ENCODE assay signal across 3 cellular contexts in the genomic region with DNA sequence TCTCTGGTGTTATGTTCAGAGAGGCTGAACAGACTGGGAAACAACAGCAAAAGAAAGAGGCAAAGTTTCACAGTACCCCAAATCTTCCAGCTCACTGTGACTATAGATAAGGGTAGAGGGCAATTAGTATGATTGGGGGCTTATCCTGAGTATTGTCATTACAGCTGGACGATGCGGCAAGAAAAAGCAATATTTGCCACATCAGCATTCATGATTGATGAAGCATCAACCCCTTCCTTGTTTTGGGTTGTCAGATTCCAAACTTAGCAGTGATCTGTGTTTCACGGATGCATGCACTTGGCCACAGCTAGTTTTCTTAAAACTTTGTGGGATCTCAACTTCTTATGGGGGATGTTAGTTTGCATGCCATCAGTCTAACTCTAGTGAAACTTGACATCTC.
A peak's percentile ranks its signal among the peaks of the same experiment; 100 is the strongest.
TF ChIP-seq lines count a peak whose summit lies in the region.

No MANE protein-coding gene starts in this region.

TF ChIP-seq in HepG2, 621 proteins besides CTCF, POLR2A, EP300 and RAD21 (continues in another document):
- TF ChIP-seq ZFP1 (CRISPR knock-in tag; IDR thresholded peaks at IDR 0.05) (no peak), ZNF331 (CRISPR knock-in tag; IDR thresholded peaks at IDR 0.05) (no peak), RBAK (CRISPR knock-in tag; IDR thresholded peaks at IDR 0.05) (no peak), MAFF (IDR thresholded peaks at IDR 0.05; ENCODE audit: low read depth, low read length) (peak; percentile 89), NFIB (CRISPR knock-in tag; IDR thresholded peaks at IDR 0.05; ENCODE audit: borderline replicate concordance) (no peak), ZNF724P (CRISPR knock-in tag; IDR thresholded peaks at IDR 0.05; ENCODE audit: borderline replicate concordance) (no peak), MAFK (conservative IDR thresholded peaks at IDR 0.05 in 1 of 2, IDR thresholded peaks at IDR 0.05 in 1 of 2; ENCODE audit: low read length in 2 of 2) (peak; percentile 86 to 91), ONECUT2 (CRISPR knock-in tag; IDR thresholded peaks at IDR 0.05) (no peak)
- TF ChIP-seq, protein P1, sequence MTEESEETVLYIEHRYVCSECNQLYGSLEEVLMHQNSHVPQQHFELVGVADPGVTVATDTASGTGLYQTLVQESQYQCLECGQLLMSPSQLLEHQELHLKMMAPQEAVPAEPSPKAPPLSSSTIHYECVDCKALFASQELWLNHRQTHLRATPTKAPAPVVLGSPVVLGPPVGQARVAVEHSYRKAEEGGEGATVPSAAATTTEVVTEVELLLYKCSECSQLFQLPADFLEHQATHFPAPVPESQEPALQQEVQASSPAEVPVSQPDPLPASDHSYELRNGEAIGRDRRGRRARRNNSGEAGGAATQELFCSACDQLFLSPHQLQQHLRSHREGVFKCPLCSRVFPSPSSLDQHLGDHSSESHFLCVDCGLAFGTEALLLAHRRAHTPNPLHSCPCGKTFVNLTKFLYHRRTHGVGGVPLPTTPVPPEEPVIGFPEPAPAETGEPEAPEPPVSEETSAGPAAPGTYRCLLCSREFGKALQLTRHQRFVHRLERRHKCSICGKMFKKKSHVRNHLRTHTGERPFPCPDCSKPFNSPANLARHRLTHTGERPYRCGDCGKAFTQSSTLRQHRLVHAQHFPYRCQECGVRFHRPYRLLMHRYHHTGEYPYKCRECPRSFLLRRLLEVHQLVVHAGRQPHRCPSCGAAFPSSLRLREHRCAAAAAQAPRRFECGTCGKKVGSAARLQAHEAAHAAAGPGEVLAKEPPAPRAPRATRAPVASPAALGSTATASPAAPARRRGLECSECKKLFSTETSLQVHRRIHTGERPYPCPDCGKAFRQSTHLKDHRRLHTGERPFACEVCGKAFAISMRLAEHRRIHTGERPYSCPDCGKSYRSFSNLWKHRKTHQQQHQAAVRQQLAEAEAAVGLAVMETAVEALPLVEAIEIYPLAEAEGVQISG (CRISPR knock-in tag; IDR thresholded peaks at IDR 0.05): no peak
- TF ChIP-seq, protein P2, sequence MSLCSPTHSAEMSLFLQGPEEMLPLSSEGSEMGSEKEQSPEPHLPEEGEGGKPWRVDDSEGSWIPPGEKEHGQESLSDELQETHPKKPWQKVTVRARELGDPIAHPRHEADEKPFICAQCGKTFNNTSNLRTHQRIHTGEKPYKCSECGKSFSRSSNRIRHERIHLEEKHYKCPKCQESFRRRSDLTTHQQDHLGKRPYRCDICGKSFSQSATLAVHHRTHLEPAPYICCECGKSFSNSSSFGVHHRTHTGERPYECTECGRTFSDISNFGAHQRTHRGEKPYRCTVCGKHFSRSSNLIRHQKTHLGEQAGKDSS (CRISPR knock-in tag; IDR thresholded peaks at IDR 0.05; ENCODE audit: borderline replicate concordance, low read depth): no peak

TF ChIP-seq in IMR-90, 13 proteins besides CTCF, POLR2A, EP300 and RAD21:
- TF ChIP-seq MAFK (IDR thresholded peaks at IDR 0.05; ENCODE audit: low read depth, low read length): peak; percentile 77
- TF ChIP-seq SMC3 (IDR thresholded peaks at IDR 0.05; ENCODE audit: low read depth, low read length): no peak
- no peak for TF ChIP-seq RFX5 (IDR thresholded peaks at IDR 0.05; ENCODE audit: low read depth, low read length)
- TF ChIP-seq, protein P3, sequence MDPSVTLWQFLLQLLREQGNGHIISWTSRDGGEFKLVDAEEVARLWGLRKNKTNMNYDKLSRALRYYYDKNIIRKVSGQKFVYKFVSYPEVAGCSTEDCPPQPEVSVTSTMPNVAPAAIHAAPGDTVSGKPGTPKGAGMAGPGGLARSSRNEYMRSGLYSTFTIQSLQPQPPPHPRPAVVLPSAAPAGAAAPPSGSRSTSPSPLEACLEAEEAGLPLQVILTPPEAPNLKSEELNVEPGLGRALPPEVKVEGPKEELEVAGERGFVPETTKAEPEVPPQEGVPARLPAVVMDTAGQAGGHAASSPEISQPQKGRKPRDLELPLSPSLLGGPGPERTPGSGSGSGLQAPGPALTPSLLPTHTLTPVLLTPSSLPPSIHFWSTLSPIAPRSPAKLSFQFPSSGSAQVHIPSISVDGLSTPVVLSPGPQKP (IDR thresholded peaks at IDR 0.05; ENCODE audit: borderline replicate concordance, low read depth, low read length): no peak
- TF ChIP-seq BHLHE40 (IDR thresholded peaks at IDR 0.05; ENCODE audit: low read depth, low read length): no peak
- no peak for TF ChIP-seq MXI1 (IDR thresholded peaks at IDR 0.05; ENCODE audit: borderline replicate concordance, low read depth, low read length)
- TF ChIP-seq MAZ (IDR thresholded peaks at IDR 0.05; ENCODE audit: borderline replicate concordance, low read depth, low read length): no peak

TF ChIP-seq in K562, 482 proteins besides CTCF, POLR2A, EP300 and RAD21:
- TF ChIP-seq MAFF (IDR thresholded peaks at IDR 0.05; ENCODE audit: low read length): 0 out of 2 replicates have a peak, but pooled peaks have one; percentile 7
- no peak for TF ChIP-seq XRCC3 (IDR thresholded peaks at IDR 0.05)
